Comparison of ENCODE assay signal across 8 cellular contexts in genomic region chr3:98596902-98597500, GRCh38. TPM values are rescaled to one million over a fixed set of nuclear protein-coding genes. Genes with fewer than 3 reads are reported as not detected.
DNase-seq lines count a peak whose midpoint lies in the region; ATAC-seq and TF ChIP-seq lines count a peak whose summit lies in the region.

No MANE protein-coding gene starts in this region.

- no peak overlapping the region for H3K27ac ChIP-seq in lower lobe of right lung

- H3K4me3 Mint-ChIP-seq in activated CD8-positive, alpha-beta T cell treated with anti-CD3 and anti-CD28 coated beads, Interleukin-2, amount 10 ng/mL, durations not matched to agents 7 days and 5 days, result no peak overlapping the region

- H3K4me1 Mint-ChIP-seq in activated CD8-positive, alpha-beta T cell treated with anti-CD3 and anti-CD28 coated beads, Interleukin-2, amount 10 ng/mL, durations not matched to agents 7 days and 5 days (ENCODE audit: low read depth), result peaks cover 26% of the 10 kb centered on the region

- H3K9ac ChIP-seq in Loucy (ENCODE audit: low read depth, low read length, poor library complexity, severe bottlenecking), result no peak overlapping the region

- H3K9me3 ChIP-seq in Loucy (ENCODE audit: insufficient read depth, low read depth, low read length), result no peaks in the 10 kb centered on the region
- no peaks in the 10 kb centered on the region for H3K9me3 ChIP-seq in lower lobe of right lung

- CTCF ChIA-PET in activated CD8-positive, alpha-beta T cell treated with anti-CD3 and anti-CD28 coated beads, Interleukin-2, amount 10 ng/mL, durations not matched to agents 7 days and 5 days (lab: Charles Lee), result interaction anchor here (1.0 to 6.9 kb wide), 18 partner anchors 9 to 557 kb away, joined by 3 to 40 read pairs (median 5); partner anchors contain the start of gene DCBLD2

- peaks cover 14% of the 10 kb centered on the region for H3K79me2 ChIP-seq in Loucy (ENCODE audit: insufficient read depth, low read length)

- no peak overlapping the region for H3K4me3 ChIP-seq in Loucy (ENCODE audit: low read length, poor library complexity, severe bottlenecking)
- no peak overlapping the region for H3K4me3 ChIP-seq in lower lobe of right lung

- H4K20me1 ChIP-seq in Loucy (ENCODE audit: insufficient read depth, low read length, poor library complexity, severe bottlenecking), result peaks cover 10% of the 10 kb centered on the region

- no peaks in the 10 kb centered on the region for H3K9me2 ChIP-seq in Loucy (replicated peaks; ENCODE audit: low read depth, low read length)

- peaks cover 8% of the 10 kb centered on the region for H3K4me1 ChIP-seq in Loucy (ENCODE audit: insufficient read depth, low read length, poor library complexity, severe bottlenecking)
- H3K4me1 ChIP-seq in lower lobe of right lung, result peaks cover 13% of the 10 kb centered on the region

- no peaks in the 10 kb centered on the region for H3K9me3 Mint-ChIP-seq in activated CD8-positive, alpha-beta T cell treated with anti-CD3 and anti-CD28 coated beads, Interleukin-2, amount 10 ng/mL, durations not matched to agents 7 days and 5 days (ENCODE audit: insufficient read depth)

- POLR2A ChIA-PET in activated CD8-positive, alpha-beta T cell treated with anti-CD3 and anti-CD28 coated beads, Interleukin-2, amount 10 ng/mL, durations not matched to agents 7 days and 5 days (lab: Charles Lee), result interaction anchor here (1.1 kb wide), 1 partner anchor 75 kb away, joined by 3 read pairs; no protein-coding TSS in a partner anchor

- no peaks in the 10 kb centered on the region for H3K27me3 ChIP-seq in Loucy (ENCODE audit: insufficient read depth, low read length, poor library complexity, severe bottlenecking)
- H3K27me3 ChIP-seq in lower lobe of right lung (ENCODE audit: low read depth), result no peaks in the 10 kb centered on the region

- no peak overlapping the region for H3K4me2 ChIP-seq in Loucy (ENCODE audit: low read depth, low read length, poor library complexity, severe bottlenecking)

- ATAC-seq in activated CD8-positive, alpha-beta T cell treated with anti-CD3 and anti-CD28 coated beads, Interleukin-2, amount 10 ng/mL, durations not matched to agents 7 days and 5 days, result no peak
- ATAC-seq in lower lobe of right lung (no peak), HG03442 (IDR thresholded peaks at IDR 0.05; ENCODE audit: unreplicated experiment) (no peak), HG03280 (IDR thresholded peaks at IDR 0.05; ENCODE audit: unreplicated experiment) (no peak)

- peaks cover 9% of the 10 kb centered on the region for H3K36me3 Mint-ChIP-seq in activated CD8-positive, alpha-beta T cell treated with anti-CD3 and anti-CD28 coated beads, Interleukin-2, amount 10 ng/mL, durations not matched to agents 7 days and 5 days (ENCODE audit: low read depth)

- TF ChIP-seq CTCF in Loucy (conservative IDR thresholded peaks at IDR 0.05; ENCODE audit: low read length), result peak; percentile 74
- TF ChIP-seq CTCF in lower lobe of right lung (IDR thresholded peaks at IDR 0.05), result peak; percentile 75

- no peak overlapping the region for H3K27ac Mint-ChIP-seq in activated CD8-positive, alpha-beta T cell treated with anti-CD3 and anti-CD28 coated beads, Interleukin-2, amount 10 ng/mL, durations not matched to agents 7 days and 5 days

- peaks cover 3% of the 10 kb centered on the region for H3K27me3 Mint-ChIP-seq in activated CD8-positive, alpha-beta T cell treated with anti-CD3 and anti-CD28 coated beads, Interleukin-2, amount 10 ng/mL, durations not matched to agents 7 days and 5 days (ENCODE audit: low read depth)

- DNase-seq in ELR (ENCODE audit: low read depth), result peak; percentile 62
- DNase-seq in activated CD8-positive, alpha-beta T cell treated with anti-CD3 and anti-CD28 coated beads, Interleukin-2, amount 10 ng/mL, durations not matched to agents 7 days and 5 days, result peak; percentile 30
- no peak for DNase-seq in lower lobe of right lung
- no peak for DNase-seq in stimulated activated CD4-positive, alpha-beta T cell treated with anti-CD3 and anti-CD28 coated beads, Interleukin-4, amount 100 ng/mL, for 4 hours
- no peak for DNase-seq in ecto neural progenitor cell (ENCODE audit: low spot score)

- intact Hi-C loops in lower lobe of right lung (cut with DNase I), result loop anchor here (10.0 kb wide), 1 partner anchor 218 kb away; no protein-coding TSS in a partner anchor

- H3K36me3 ChIP-seq in Loucy (ENCODE audit: insufficient read depth, low read length) (no peaks in the 10 kb centered on the region), lower lobe of right lung (no peaks in the 10 kb centered on the region)

- H3F3A ChIP-seq in Loucy (ENCODE audit: low read depth), result no peaks in the 10 kb centered on the region

- H2AFZ ChIP-seq in Loucy (ENCODE audit: low read length), result 0 out of 2 replicates have a peak overlapping the region, but pooled peaks have one; percentile 1

RNA-seq across cellular contexts. Expression of gene CPOX, which starts 3.6 kb away (rescaled TPM):
- 10 to 100 TPM; 63.8 to 65.3 TPM for total RNA-seq in activated CD8-positive, alpha-beta T cell treated with anti-CD3 and anti-CD28 coated beads, Interleukin-2, amount 10 ng/mL, durations not matched to agents 7 days and 5 days
- total RNA-seq in lower lobe of right lung, result 18.0 TPM

Comparison
In these comparisons a context has a peak if more than half of its experiments do, and no peak if none do; other contexts are left out.
1. DNase-seq: peak in ELR (single experiment) and activated CD8-positive, alpha-beta T cell treated with anti-CD3 and anti-CD28 coated beads, Interleukin-2, amount 10 ng/mL, durations not matched to agents 7 days and 5 days (single experiment); none in lower lobe of right lung (single experiment), stimulated activated CD4-positive, alpha-beta T cell treated with anti-CD3 and anti-CD28 coated beads, Interleukin-4, amount 100 ng/mL, for 4 hours (0 of 2) and ecto neural progenitor cell (single experiment).